1 cellular context compared by ENCODE assay signal in the genomic region with DNA sequence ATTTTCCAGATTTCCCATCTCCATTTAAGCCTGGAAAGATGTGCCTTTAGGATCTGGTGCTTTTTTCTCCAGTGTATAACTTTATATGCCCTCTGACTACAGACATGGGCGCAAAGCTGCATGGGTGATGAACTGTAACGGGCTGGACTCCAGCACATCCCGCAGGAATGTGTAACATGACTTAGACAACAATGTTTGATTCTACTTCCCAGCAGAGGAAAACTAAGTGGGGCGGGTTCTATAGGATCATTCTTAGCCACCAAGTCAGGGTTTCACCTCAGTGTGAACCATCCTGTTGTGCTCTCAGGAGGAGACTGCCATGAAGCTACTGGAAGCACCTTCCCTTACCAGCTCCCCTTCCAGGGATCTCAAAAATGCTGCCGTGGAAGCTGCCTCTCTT.
TF ChIP-seq lines count a peak whose summit lies in the region.

No MANE protein-coding gene starts in this region.

TF ChIP-seq in IMR-90, 13 proteins besides CTCF, POLR2A, EP300 and RAD21:
- TF ChIP-seq MXI1 (IDR thresholded peaks at IDR 0.05; ENCODE audit: borderline replicate concordance, low read depth, low read length), result no peak
- no peak for TF ChIP-seq MAFK (IDR thresholded peaks at IDR 0.05; ENCODE audit: low read depth, low read length)
- TF ChIP-seq SMC3 (IDR thresholded peaks at IDR 0.05; ENCODE audit: low read depth, low read length), result no peak
- no peak; the same call in 1 of the 2 replicates for TF ChIP-seq BHLHE40 (IDR thresholded peaks at IDR 0.05; ENCODE audit: low read depth, low read length)
- TF ChIP-seq FOS (IDR thresholded peaks at IDR 0.05; ENCODE audit: low read depth, low read length), result no peak
- no peak for TF ChIP-seq MAZ (IDR thresholded peaks at IDR 0.05; ENCODE audit: borderline replicate concordance, low read depth, low read length)
- no peak for TF ChIP-seq RCOR1 (IDR thresholded peaks at IDR 0.05; ENCODE audit: insufficient replicate concordance, low read length)
- TF ChIP-seq, protein P1, sequence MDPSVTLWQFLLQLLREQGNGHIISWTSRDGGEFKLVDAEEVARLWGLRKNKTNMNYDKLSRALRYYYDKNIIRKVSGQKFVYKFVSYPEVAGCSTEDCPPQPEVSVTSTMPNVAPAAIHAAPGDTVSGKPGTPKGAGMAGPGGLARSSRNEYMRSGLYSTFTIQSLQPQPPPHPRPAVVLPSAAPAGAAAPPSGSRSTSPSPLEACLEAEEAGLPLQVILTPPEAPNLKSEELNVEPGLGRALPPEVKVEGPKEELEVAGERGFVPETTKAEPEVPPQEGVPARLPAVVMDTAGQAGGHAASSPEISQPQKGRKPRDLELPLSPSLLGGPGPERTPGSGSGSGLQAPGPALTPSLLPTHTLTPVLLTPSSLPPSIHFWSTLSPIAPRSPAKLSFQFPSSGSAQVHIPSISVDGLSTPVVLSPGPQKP (IDR thresholded peaks at IDR 0.05; ENCODE audit: borderline replicate concordance, low read depth, low read length), result no peak
- TF ChIP-seq NFE2L2 (IDR thresholded peaks at IDR 0.05; ENCODE audit: low read depth, low read length), result no peak
- no peak for TF ChIP-seq RFX5 (IDR thresholded peaks at IDR 0.05; ENCODE audit: low read depth, low read length)
